ENCODE assay signal across 8 cellular contexts in the genomic region with DNA sequence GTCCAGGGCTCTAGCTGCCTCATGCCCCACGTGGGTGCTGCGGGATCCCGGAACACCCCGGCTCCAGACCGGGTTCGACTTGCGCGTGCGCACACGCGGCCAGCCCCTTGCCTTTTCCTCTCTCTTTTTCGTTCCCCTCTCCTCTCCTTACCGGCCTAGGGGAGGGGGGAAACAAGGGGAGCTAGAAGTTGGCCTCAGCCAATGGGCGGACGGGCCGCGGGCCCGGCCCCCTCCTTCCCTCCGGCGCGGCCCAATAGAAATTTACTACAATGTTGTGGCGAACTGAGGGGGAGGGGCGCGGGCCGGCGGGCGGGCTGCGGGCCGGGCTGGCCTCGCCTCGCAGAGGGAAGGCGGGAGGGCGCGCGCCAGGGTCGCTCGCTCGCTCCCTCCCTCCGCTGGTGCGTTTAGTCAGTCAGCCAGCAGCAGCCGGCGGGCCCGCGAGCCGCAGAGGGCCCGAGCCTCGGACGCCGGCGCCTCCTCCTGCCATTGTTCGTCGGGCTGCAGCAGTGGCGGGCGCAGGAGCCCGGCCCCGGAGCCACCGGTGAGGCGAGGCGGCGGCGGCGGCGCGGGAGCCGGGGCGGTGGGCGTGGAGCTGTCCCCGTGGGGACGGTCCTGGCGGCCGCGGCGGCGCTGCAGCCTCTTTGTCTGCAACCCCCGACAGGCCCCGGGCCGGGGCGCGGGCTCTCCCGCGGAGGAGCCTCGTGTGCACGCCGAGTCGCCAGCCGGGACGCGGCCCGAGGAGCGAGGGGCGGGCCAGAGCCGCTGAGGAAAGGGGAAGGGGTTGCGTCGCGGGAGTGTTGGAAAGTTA. TPM values are rescaled to one million over a fixed set of nuclear protein-coding genes. Genes with fewer than 3 reads are reported as not detected.
DNase-seq lines count a peak whose midpoint lies in the region; ATAC-seq and TF ChIP-seq lines count a peak whose summit lies in the region.

EPB41 (plus strand) TSS at position 342 of the 808 bp plus-strand sequence. CDS start 72,869 bp downstream, outside the sequence.

- peaks cover 5% of the 10 kb centered on the region for H3K36me3 Mint-ChIP-seq in activated CD4-positive, alpha-beta T cell treated with anti-CD3 and anti-CD28 coated beads for 36 hours (ENCODE audit: low read depth)
- no peaks in the 10 kb centered on the region for H3K36me3 Mint-ChIP-seq in chondrocyte (ENCODE audit: low read depth)

- peak within 1 kb of the TSS; percentile 93 for H3K27ac Mint-ChIP-seq in activated CD4-positive, alpha-beta T cell treated with anti-CD3 and anti-CD28 coated beads for 36 hours
- H3K27ac Mint-ChIP-seq in chondrocyte (ENCODE audit: unreplicated experiment): peak within 1 kb of the TSS; percentile 89

- CTCF ChIA-PET in activated CD4-positive, alpha-beta T cell treated with anti-CD3 and anti-CD28 coated beads for 36 hours (lab: Charles Lee): interaction anchor here (0.6 to 2.2 kb wide), 10 partner anchors 10 to 118 kb away, joined by 3 to 13 read pairs (median 4); no protein-coding TSS in a partner anchor

- DNase-seq in AG09319 (ENCODE audit: extremely low read depth, low read depth) (peak; percentile 59), GM19238 (ENCODE audit: insufficient read length, low spot score) (peak; percentile 92), NCI-H510A treated with DMSO at 0.1 percent for 48 hours (lab: John Stamatoyannopoulos, UW) (peak; percentile 93), chondrocyte (ENCODE audit: low spot score) (peak; percentile 92)
- DNase-seq in activated CD4-positive, alpha-beta T cell treated with anti-CD3 and anti-CD28 coated beads for 36 hours: peak; percentile 94
- peak; percentile 76 to 81 for DNase-seq in stimulated activated CD4-positive, alpha-beta T cell treated with anti-CD3 and anti-CD28 coated beads, Interleukin-1b, Interleukin-23, amount 100 ng/mL, for 1 hour (ENCODE audit: low read depth in 2 of 2)

- H3K4me1 Mint-ChIP-seq in activated CD4-positive, alpha-beta T cell treated with anti-CD3 and anti-CD28 coated beads for 36 hours: peaks cover 47% of the 10 kb centered on the region
- H3K4me1 Mint-ChIP-seq in chondrocyte (ENCODE audit: low read depth): peaks cover 20% of the 10 kb centered on the region

- H3K4me3 Mint-ChIP-seq in activated CD4-positive, alpha-beta T cell treated with anti-CD3 and anti-CD28 coated beads for 36 hours: peak within 1 kb of the TSS; percentile 86
- H3K4me3 Mint-ChIP-seq in chondrocyte (ENCODE audit: unreplicated experiment): peak within 1 kb of the TSS; percentile 91

- H3K27me3 ChIP-seq in layer of hippocampus (ENCODE audit: control insufficient read depth, insufficient read depth, low read length): no peaks in the 10 kb centered on the region

- peak within 1 kb of the TSS; percentile 52 for H3K27ac ChIP-seq in layer of hippocampus (ENCODE audit: low read depth, low read length)

- POLR2A ChIA-PET in activated CD4-positive, alpha-beta T cell treated with anti-CD3 and anti-CD28 coated beads for 36 hours (lab: Charles Lee): interaction anchor here (0.5 to 1.4 kb wide), 10 partner anchors 12 to 529 kb away, joined by 3 to 11 read pairs (median 3); partner anchors contain the start of genes RNU11 and SRSF4

- intact Hi-C loops in activated CD4-positive, alpha-beta T cell treated with anti-CD3 and anti-CD28 coated beads for 36 hours (cut with DNase I, micrococcal nuclease): loop anchor here (1.0 to 2.0 kb wide), 12 partner anchors 12 to 271 kb away; partner anchors contain the start of genes SRSF4 (in 1 of the 2), TAF12 (in 1 of the 2) and YTHDF2 (in 1 of the 2)

- TF ChIP-seq CTCF in AG09319 (IDR thresholded peaks at IDR 0.05; ENCODE audit: low read depth, low read length): no peak
- TF ChIP-seq CTCF in chondrocyte (IDR thresholded peaks at IDR 0.05): peak; percentile 4

- no peaks in the 10 kb centered on the region for H3K27me3 Mint-ChIP-seq in activated CD4-positive, alpha-beta T cell treated with anti-CD3 and anti-CD28 coated beads for 36 hours
- no peaks in the 10 kb centered on the region for H3K27me3 Mint-ChIP-seq in chondrocyte (ENCODE audit: low read depth)

- no peaks in the 10 kb centered on the region for H3K9me3 Mint-ChIP-seq in activated CD4-positive, alpha-beta T cell treated with anti-CD3 and anti-CD28 coated beads for 36 hours (ENCODE audit: low read depth)
- H3K9me3 Mint-ChIP-seq in chondrocyte (ENCODE audit: low read depth): no peaks in the 10 kb centered on the region

- peak; percentile 69 for ATAC-seq in HG03439 (IDR thresholded peaks at IDR 0.05; ENCODE audit: unreplicated experiment)
- peak; percentile 84 for ATAC-seq in activated CD4-positive, alpha-beta T cell treated with anti-CD3 and anti-CD28 coated beads for 36 hours

RNA-seq across cellular contexts. Expression of gene EPB41, which starts in this region (rescaled TPM):
- total RNA-seq in activated CD4-positive, alpha-beta T cell treated with anti-CD3 and anti-CD28 coated beads for 36 hours: 100 to 1,000 TPM in 1 of 2 experiments, 10 to 100 TPM in 1; 75.5 to 130 TPM
- total RNA-seq in chondrocyte: 11.5 to 18.3 TPM (median 17.7 TPM) in 3 replicates

Comparison
In these comparisons a context has a peak if more than half of its experiments do, and no peak if none do; other contexts are left out.
1. Peak in every context shown above with its lines: DNase-seq, ATAC-seq and H3K27ac ChIP-seq.